ENCODE assay signal across 29 cellular contexts in genomic region chr6:24325978-24326377, GRCh38. TPM values are rescaled to one million over a fixed set of nuclear protein-coding genes. Genes with fewer than 3 reads are reported as not detected.
"Had no signal": no experiment of that assay in that cellular context is flagged by ENCODE, and none has a peak within 500 bp of the region (broad histone marks: within the 10 kb centered on the region; RNA-seq: fewer than 3 reads in every experiment).

No MANE protein-coding gene starts in this region.

- H3K36me3 ChIP-seq: stomach, suprapubic skin, thoracic aorta, thyroid gland, tibial artery, tibial nerve, transverse colon, upper lobe of left lung, upper lobe of right lung, uterus, vagina had no signal

- H3K9me3 ChIP-seq: stomach, suprapubic skin, testis, thoracic aorta, thyroid gland, tibial artery, tibial nerve, transverse colon, upper lobe of left lung, upper lobe of right lung, uterus, vagina had no signal

- H3K27me3 Mint-ChIP-seq: type B pancreatic cell had no signal

- H3K9me3 Mint-ChIP-seq: stimulated activated effector memory CD8-positive, alpha-beta T cell treated with anti-CD3 and anti-CD28 coated beads, Interleukin-12 subunit alpha, Interleukin-12 subunit beta, amount 100 ng/mL, for 72 hours; stimulated activated memory B cell treated with anti-CD40 and anti-IgM and Interleukin-4, amounts not matched to agents 10 μg/mL and 1 μg/mL and 100 μg/mL, for 72 hours; stimulated activated naive B cell treated with anti-CD40 and anti-IgM and Interleukin-4, amounts not matched to agents 10 μg/mL and 1 μg/mL and 100 μg/mL, for 72 hours; stimulated activated naive CD8-positive, alpha-beta T cell treated with anti-CD3 and anti-CD28 coated beads, Interleukin-15, amount 100 ng/mL, for 72 hours; stimulated activated naive CD8-positive, alpha-beta T cell treated with anti-CD3 and anti-CD28 coated beads, Interleukin-15, Interleukin-2, amounts not matched to agents 100 ng/mL and 50 ng/mL, for 24 hours; type B pancreatic cell had no signal

- H3K4me3 Mint-ChIP-seq: stimulated activated effector memory CD8-positive, alpha-beta T cell treated with anti-CD3 and anti-CD28 coated beads, Interleukin-12 subunit alpha, Interleukin-12 subunit beta, amount 100 ng/mL, for 72 hours; stimulated activated memory B cell treated with anti-CD40 and anti-IgM and Interleukin-4, amounts not matched to agents 10 μg/mL and 1 μg/mL and 100 μg/mL, for 72 hours; stimulated activated naive B cell treated with anti-CD40 and anti-IgM and Interleukin-4, amounts not matched to agents 10 μg/mL and 1 μg/mL and 100 μg/mL, for 72 hours; stimulated activated naive CD8-positive, alpha-beta T cell treated with anti-CD3 and anti-CD28 coated beads, Interleukin-15, amount 100 ng/mL, for 72 hours; stimulated activated naive CD8-positive, alpha-beta T cell treated with anti-CD3 and anti-CD28 coated beads, Interleukin-15, Interleukin-2, amounts not matched to agents 100 ng/mL and 50 ng/mL, for 24 hours; type B pancreatic cell had no signal

- H3K36me3 Mint-ChIP-seq: stimulated activated effector memory CD8-positive, alpha-beta T cell treated with anti-CD3 and anti-CD28 coated beads, Interleukin-12 subunit alpha, Interleukin-12 subunit beta, amount 100 ng/mL, for 72 hours; stimulated activated memory B cell treated with anti-CD40 and anti-IgM and Interleukin-4, amounts not matched to agents 10 μg/mL and 1 μg/mL and 100 μg/mL, for 72 hours; stimulated activated naive B cell treated with anti-CD40 and anti-IgM and Interleukin-4, amounts not matched to agents 10 μg/mL and 1 μg/mL and 100 μg/mL, for 72 hours; type B pancreatic cell had no signal

- ATAC-seq: stimulated activated effector memory CD8-positive, alpha-beta T cell treated with anti-CD3 and anti-CD28 coated beads, Interleukin-12 subunit alpha, Interleukin-12 subunit beta, amount 100 ng/mL, for 72 hours; stimulated activated memory B cell treated with anti-CD40 and anti-IgM and Interleukin-4, amounts not matched to agents 10 μg/mL and 1 μg/mL and 100 μg/mL, for 72 hours; stimulated activated naive B cell treated with anti-CD40 and anti-IgM and Interleukin-4, amounts not matched to agents 10 μg/mL and 1 μg/mL and 100 μg/mL, for 72 hours; stimulated activated naive CD8-positive, alpha-beta T cell treated with anti-CD3 and anti-CD28 coated beads, Interleukin-15, amount 100 ng/mL, for 72 hours; stimulated activated naive CD8-positive, alpha-beta T cell treated with anti-CD3 and anti-CD28 coated beads, Interleukin-15, Interleukin-2, amounts not matched to agents 100 U/mL and 50 U/mL, for 24 hours; upper lobe of right lung had no signal

- H3K27me3 ChIP-seq: stomach, suprapubic skin, testis, thyroid gland, tibial artery, tibial nerve, transverse colon, upper lobe of left lung, upper lobe of right lung, uterus, vagina had no signal

- H3K27ac Mint-ChIP-seq: stimulated activated effector memory CD8-positive, alpha-beta T cell treated with anti-CD3 and anti-CD28 coated beads, Interleukin-12 subunit alpha, Interleukin-12 subunit beta, amount 100 ng/mL, for 72 hours; stimulated activated memory B cell treated with anti-CD40 and anti-IgM and Interleukin-4, amounts not matched to agents 10 μg/mL and 1 μg/mL and 100 μg/mL, for 72 hours; stimulated activated naive B cell treated with anti-CD40 and anti-IgM and Interleukin-4, amounts not matched to agents 10 μg/mL and 1 μg/mL and 100 μg/mL, for 72 hours; stimulated activated naive CD8-positive, alpha-beta T cell treated with anti-CD3 and anti-CD28 coated beads, Interleukin-15, amount 100 ng/mL, for 72 hours; stimulated activated naive CD8-positive, alpha-beta T cell treated with anti-CD3 and anti-CD28 coated beads, Interleukin-15, Interleukin-2, amounts not matched to agents 100 ng/mL and 50 ng/mL, for 24 hours; type B pancreatic cell had no signal

- H3K4me1 ChIP-seq: stomach, suprapubic skin, testis, tibial artery, tibial nerve, transverse colon, upper lobe of left lung, upper lobe of right lung, uterus, vagina had no signal

- H3K4me3 ChIP-seq: stomach, suprapubic skin, testis, thoracic aorta, thyroid gland, tibial artery, tibial nerve, transverse colon, upper lobe of left lung, upper lobe of right lung, uterus, vagina had no signal

- FAIRE-seq: urothelium cell line had no signal

- H3K27ac ChIP-seq: stomach, suprapubic skin, testis, thoracic aorta, thyroid gland, tibial artery, tibial nerve, transverse colon, upper lobe of left lung, upper lobe of right lung, uterus, vagina had no signal

- DNase-seq: stimulated activated CD4-positive, alpha-beta T cell treated with anti-CD3 and anti-CD28 coated beads, Interleukin-2, amount 100 ng/mL, for 48 hours; stimulated activated CD4-positive, alpha-beta T cell treated with anti-CD3 and anti-CD28 coated beads, Interleukin-4, amount 100 ng/mL, for 1 hour; stimulated activated CD4-positive, alpha-beta T cell treated with anti-CD3 and anti-CD28 coated beads, Interleukin-4, amount 100 ng/mL, for 24 hours; stimulated activated CD4-positive, alpha-beta T cell treated with anti-CD3 and anti-CD28 coated beads, Interleukin-4, amount 100 ng/mL, for 4 hours; stimulated activated CD8-positive, alpha-beta memory T cell treated with anti-CD3 and anti-CD28 coated beads, Interleukin-4, amount 100 ng/mL, for 48 hours; stimulated activated naive B cell treated with anti-CD40 and anti-IgM and Interleukin-4, amounts not matched to agents 10 μg/mL and 1 μg/mL and 100 μg/mL, for 72 hours; stimulated activated naive CD4-positive, alpha-beta T cell; stimulated activated naive CD4-positive, alpha-beta T cell treated with Interleukin-2 at 50 U/mL for 16 hours; stimulated activated naive CD8-positive, alpha-beta T cell treated with anti-CD3 and anti-CD28 coated beads, Interleukin-15, amount 100 ng/mL, for 72 hours; stimulated activated naive CD8-positive, alpha-beta T cell treated with anti-CD3 and anti-CD28 coated beads, Interleukin-15, Interleukin-2, amounts not matched to agents 100 U/mL and 50 U/mL, for 24 hours; stomach; substantia nigra; testis; thyroid gland; tibial artery; transverse colon; trophoblast cell; upper lobe of left lung; upper lobe of right lung; uterus had no signal

- H3K4me1 Mint-ChIP-seq: stimulated activated effector memory CD8-positive, alpha-beta T cell treated with anti-CD3 and anti-CD28 coated beads, Interleukin-12 subunit alpha, Interleukin-12 subunit beta, amount 100 ng/mL, for 72 hours; stimulated activated memory B cell treated with anti-CD40 and anti-IgM and Interleukin-4, amounts not matched to agents 10 μg/mL and 1 μg/mL and 100 μg/mL, for 72 hours; stimulated activated naive B cell treated with anti-CD40 and anti-IgM and Interleukin-4, amounts not matched to agents 10 μg/mL and 1 μg/mL and 100 μg/mL, for 72 hours; stimulated activated naive CD8-positive, alpha-beta T cell treated with anti-CD3 and anti-CD28 coated beads, Interleukin-15, amount 100 ng/mL, for 72 hours had no signal

RNA-seq across cellular contexts. Expression of gene DCDC2, which starts 31.9 kb away (rescaled TPM):
- total RNA-seq: thoracic aorta, tibial nerve, vagina had no signal
